ENCODE assay signal across 19 cellular contexts in the genomic region with DNA sequence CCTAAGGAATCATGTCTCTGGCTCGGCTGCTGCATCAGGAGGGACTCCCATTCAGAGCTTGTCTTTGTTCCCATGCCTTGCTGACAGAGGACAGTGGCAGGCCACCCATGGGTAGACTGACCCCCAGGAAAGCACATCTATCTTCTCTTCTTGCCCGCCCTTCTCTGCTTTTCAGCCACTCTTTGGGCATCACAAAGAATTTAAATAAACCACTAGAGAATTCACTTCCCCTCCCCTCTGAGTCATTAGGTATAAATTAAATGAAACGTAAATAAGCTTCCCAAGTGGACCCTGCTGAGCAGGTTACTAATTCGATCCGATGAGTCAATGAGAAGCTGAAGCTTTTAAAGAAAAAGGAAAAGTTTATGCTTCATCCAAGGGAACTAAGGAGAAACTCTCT.
DNase-seq lines count a peak whose midpoint lies in the region; ATAC-seq, FAIRE-seq and TF ChIP-seq lines count a peak whose summit lies in the region.
"Had no signal": no experiment of that assay in that cellular context is flagged by ENCODE, and none has a peak within 500 bp of the region (broad histone marks: within the 10 kb centered on the region; RNA-seq: fewer than 3 reads in every experiment).

No MANE protein-coding gene starts in this region.

- TF ChIP-seq CTCF in keratinocyte (optimal IDR thresholded peaks at IDR 0.05 in 1 of 3, IDR thresholded peaks at IDR 0.05 in 1 of 3, conservative IDR thresholded peaks at IDR 0.05 in 1 of 3; ENCODE audit: extremely low read depth in 1 of 3, insufficient read depth in 2 of 3, low read length in 3 of 3) (no peak), MM.1S (IDR thresholded peaks at IDR 0.05; ENCODE audit: low read length) (no peak)

- H3K9me2 ChIP-seq in MM.1S (replicated peaks; ENCODE audit: insufficient read depth, low read length), result no peaks in the 10 kb centered on the region

- no peaks in the 10 kb centered on the region for H3K27me3 ChIP-seq in keratinocyte (ENCODE audit: control insufficient read depth, extremely low read depth, insufficient read depth, low read length)
- H3K27me3 ChIP-seq in MM.1S (replicated peaks; ENCODE audit: insufficient read depth, low read length), result no peaks in the 10 kb centered on the region
- H3K27me3 ChIP-seq: transverse colon had no signal

- H3K27ac ChIP-seq in keratinocyte (ENCODE audit: control insufficient read depth, insufficient read depth, low read length), result no peak overlapping the region
- no peak overlapping the region for H3K27ac ChIP-seq in MM.1S (ENCODE audit: low read length)
- H3K27ac ChIP-seq: lower lobe of right lung, transverse colon, WERI-Rb-1 had no signal

- no peak overlapping the region for H2AFZ ChIP-seq in keratinocyte (ENCODE audit: control insufficient read depth, low read length)
- no peak overlapping the region for H2AFZ ChIP-seq in MM.1S (ENCODE audit: low read length)

- H3K9ac ChIP-seq in keratinocyte (ENCODE audit: control insufficient read depth, extremely low read depth, insufficient read depth, low read length), result no peak overlapping the region
- H3K9ac ChIP-seq in MM.1S (ENCODE audit: low read length), result no peak overlapping the region

- H4K20me1 ChIP-seq in keratinocyte (ENCODE audit: control insufficient read depth, extremely low read depth, insufficient read depth, low read length) (no peaks in the 10 kb centered on the region), MM.1S (ENCODE audit: insufficient read depth, low read length) (no peaks in the 10 kb centered on the region)

- dilution Hi-C loops in keratinocyte (cut with MboI; ENCODE audit: extremely low pct_ligation_motif_present, low sequenced_read_pairs), result no loop called here

- DNase-seq in DMS79 (lab: John Stamatoyannopoulos, UW), result peak; percentile 4
- DNase-seq in HS-5 (ENCODE audit: low read depth), result peak; percentile 4
- DNase-seq in SW480 (ENCODE audit: low spot score), result peak; percentile 38
- peak; percentile 4 for DNase-seq in keratinocyte (ENCODE audit: low read depth, low spot score)
- no peak for DNase-seq in C1 segment of cervical spinal cord (lab: John Stamatoyannopoulos, UW)
- no peak for DNase-seq in NCI-H1930 (lab: John Stamatoyannopoulos, UW)
- DNase-seq in MM.1S, result no peak
- DNase-seq: activated CD8-positive, alpha-beta T cell treated with anti-CD3 and anti-CD28 coated beads, Interleukin-2, amount 10 ng/mL, durations not matched to agents 7 days and 5 days; DND-41; lower lobe of right lung; naive thymus-derived CD4-positive, alpha-beta T cell; NCI-H2029; NCI-H524; T-cell; transverse colon; WERI-Rb-1 had no signal

- H3K4me2 ChIP-seq in keratinocyte (ENCODE audit: control insufficient read depth, extremely low read depth, insufficient read depth, low read depth, low read length) (peak overlapping the region; percentile 39), MM.1S (ENCODE audit: low read depth, low read length) (no peak overlapping the region)

- no peak for ATAC-seq in HG03280 (IDR thresholded peaks at IDR 0.05; ENCODE audit: unreplicated experiment)
- ATAC-seq: activated CD8-positive, alpha-beta T cell treated with anti-CD3 and anti-CD28 coated beads, Interleukin-2, amount 10 ng/mL, durations not matched to agents 7 days and 5 days; lower lobe of right lung; naive thymus-derived CD4-positive, alpha-beta T cell; Panc1; stimulated activated memory B cell treated with anti-CD40 and anti-IgM and Interleukin-4, amounts not matched to agents 10 μg/mL and 1 μg/mL and 100 μg/mL, for 72 hours; T-cell had no signal

- H3K36me3 ChIP-seq in keratinocyte (ENCODE audit: control insufficient read depth in 2 of 2, extremely low read depth in 1 of 2, insufficient read depth in 2 of 2, low read length in 2 of 2) (no peaks in the 10 kb centered on the region), MM.1S (replicated peaks; ENCODE audit: insufficient read depth, low read length) (no peaks in the 10 kb centered on the region)
- H3K36me3 ChIP-seq: lower lobe of right lung, transverse colon, WERI-Rb-1 had no signal

- peak; percentile 39 for FAIRE-seq in keratinocyte (lab: Jason Lieb, UNC)

- no peak overlapping the region for H3K4me3 ChIP-seq in keratinocyte (ENCODE audit: control insufficient read depth in 2 of 3, extremely low read depth in 1 of 3, insufficient read depth in 2 of 3, low read depth in 1 of 3, low read length in 3 of 3)
- H3K4me3 ChIP-seq in MM.1S (ENCODE audit: low read length), result no peak overlapping the region
- H3K4me3 ChIP-seq: lower lobe of right lung, transverse colon had no signal

- H3K79me2 ChIP-seq in keratinocyte (ENCODE audit: control insufficient read depth, insufficient read depth, low read length) (no peaks in the 10 kb centered on the region), MM.1S (ENCODE audit: low read length) (no peaks in the 10 kb centered on the region)

- no peaks in the 10 kb centered on the region for H3F3A ChIP-seq in MM.1S (ENCODE audit: insufficient read depth, low read length)

- H3K4me1 ChIP-seq in keratinocyte (ENCODE audit: control insufficient read depth, extremely low read depth, insufficient read depth, low read length) (peaks cover 27% of the 10 kb centered on the region), MM.1S (ENCODE audit: low read length) (no peaks in the 10 kb centered on the region)
- H3K4me1 ChIP-seq: lower lobe of right lung, transverse colon had no signal

- no peaks in the 10 kb centered on the region for H3K9me1 ChIP-seq in keratinocyte (ENCODE audit: control insufficient read depth, extremely low read depth, insufficient read depth, low read length)

- H3K9me3 ChIP-seq in keratinocyte (ENCODE audit: control insufficient read depth, low read depth, low read length) (no peaks in the 10 kb centered on the region), MM.1S (replicated peaks; ENCODE audit: insufficient read depth, low read length) (no peaks in the 10 kb centered on the region)
- H3K9me3 ChIP-seq: lower lobe of right lung, transverse colon had no signal

Comparison
In these comparisons a context has a peak if more than half of its experiments do, and no peak if none do; other contexts are left out.
1. DNase-seq: peak in DMS79 (single experiment), HS-5 (single experiment), SW480 (single experiment) and keratinocyte (single experiment); none in C1 segment of cervical spinal cord (0 of 14), NCI-H1930 (0 of 2) and MM.1S (single experiment).